ENCODE assay signal across 22 cellular contexts in the genomic region with DNA sequence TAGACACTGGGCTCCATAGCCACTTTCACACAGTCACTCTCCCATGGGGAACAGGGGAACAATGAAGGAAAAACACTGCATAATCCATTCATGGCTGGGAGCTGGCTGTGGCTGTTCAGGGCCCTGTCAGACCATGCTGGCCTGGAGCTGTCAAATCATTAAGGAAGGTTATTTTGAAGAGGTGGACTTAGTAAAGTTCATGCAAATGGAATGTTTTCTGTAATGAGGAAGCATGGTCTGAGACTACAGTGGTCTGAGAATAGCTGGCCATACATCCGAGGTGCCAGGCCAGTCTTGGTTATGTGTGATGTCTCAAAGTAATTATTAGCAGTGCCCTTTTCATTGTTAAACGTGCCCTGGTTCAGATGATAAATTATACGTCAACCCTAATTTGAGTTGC.
A peak's percentile ranks its signal among the peaks of the same experiment; 100 is the strongest.
DNase-seq lines count a peak whose midpoint lies in the region; ATAC-seq, FAIRE-seq and TF ChIP-seq lines count a peak whose summit lies in the region.
"Had no signal": no experiment of that assay in that cellular context is flagged by ENCODE, and none has a peak within 500 bp of the region (broad histone marks: within the 10 kb centered on the region; RNA-seq: fewer than 3 reads in every experiment).

No MANE protein-coding gene starts in this region.

- ATAC-seq in Right ventricle myocardium inferior, result peak; percentile 7
- no peak for ATAC-seq in Panc1

- FAIRE-seq in H54 (lab: Jason Lieb, UNC), result no peak
- FAIRE-seq: GM12891 had no signal

- H3K27ac ChIP-seq in right atrium auricular region (no peak overlapping the region), Panc1 (ENCODE audit: low read length) (peak overlapping the region; percentile 34; the same call in 1 of the 2 replicates)
- H3K27ac ChIP-seq: BLaER1 treated with 17β-estradiol and CSF1 and Interleukin-3, amounts not matched to agents 10 nM and 100 nM; Peyer's patch had no signal

- TF ChIP-seq CTCF in right atrium auricular region (IDR thresholded peaks at IDR 0.05), result no peak
- no peak for TF ChIP-seq CTCF in Panc1 (IDR thresholded peaks at IDR 0.05)
- no peak for TF ChIP-seq CTCF in fibroblast of the aortic adventitia (IDR thresholded peaks at IDR 0.05; ENCODE audit: insufficient read depth, low read length)
- no peak for TF ChIP-seq CTCF in retinal pigment epithelial cell (conservative IDR thresholded peaks at IDR 0.05; ENCODE audit: low read depth, low read length)

- POLR2A ChIA-PET in Panc1 (lab: Charles Lee), result no interaction called here

- H3K4me3 Mint-ChIP-seq in activated naive CD4-positive, alpha-beta T cell treated with anti-CD3 and anti-CD28 coated beads, Interleukin-2, amount 10 ng/mL, durations not matched to agents 7 days and 5 days, result no peak overlapping the region
- H3K4me3 Mint-ChIP-seq: CD4-positive, alpha-beta memory T cell had no signal

- H3K9me3 ChIP-seq in right atrium auricular region (no peaks in the 10 kb centered on the region), Panc1 (ENCODE audit: control insufficient read depth, insufficient read depth, low read depth, low read length) (no peaks in the 10 kb centered on the region)
- H3K9me3 ChIP-seq: BLaER1 treated with 17β-estradiol and CSF1 and Interleukin-3, amounts not matched to agents 10 nM and 100 nM; Caco-2; Peyer's patch had no signal

- H3K36me3 Mint-ChIP-seq in activated naive CD4-positive, alpha-beta T cell treated with anti-CD3 and anti-CD28 coated beads, Interleukin-2, amount 10 ng/mL, durations not matched to agents 7 days and 5 days, result no peaks in the 10 kb centered on the region
- H3K36me3 Mint-ChIP-seq: CD4-positive, alpha-beta memory T cell had no signal

- peaks cover 14% of the 10 kb centered on the region for H3K27me3 Mint-ChIP-seq in activated naive CD4-positive, alpha-beta T cell treated with anti-CD3 and anti-CD28 coated beads, Interleukin-2, amount 10 ng/mL, durations not matched to agents 7 days and 5 days

- CTCF ChIA-PET in Panc1 (lab: Charles Lee), result no interaction called here
- CTCF ChIA-PET in activated naive CD4-positive, alpha-beta T cell treated with anti-CD3 and anti-CD28 coated beads, Interleukin-2, amount 10 ng/mL, durations not matched to agents 7 days and 5 days (lab: Charles Lee), result no interaction called here

- H3K4me1 ChIP-seq in right atrium auricular region (peaks cover 0 to 5% of the 10 kb centered on the region in 2 donors), Panc1 (ENCODE audit: control insufficient read depth, insufficient read depth, low read length) (0 out of 2 replicates have a peak, but pooled peaks cover 3% of the 10 kb centered on the region)
- H3K4me1 ChIP-seq: Caco-2, Peyer's patch had no signal

- TF ChIP-seq POLR2A in H54 (IDR thresholded peaks at IDR 0.05; ENCODE audit: low read depth, low read length), result no peak

- H3K27me3 ChIP-seq in right atrium auricular region (no peaks in the 10 kb centered on the region), Panc1 (ENCODE audit: control insufficient read depth, insufficient read depth, low read length) (no peaks in the 10 kb centered on the region)
- H3K27me3 ChIP-seq: BLaER1 treated with 17β-estradiol and CSF1 and Interleukin-3, amounts not matched to agents 10 nM and 100 nM; Peyer's patch had no signal

- no peak overlapping the region for H3K27ac Mint-ChIP-seq in activated naive CD4-positive, alpha-beta T cell treated with anti-CD3 and anti-CD28 coated beads, Interleukin-2, amount 10 ng/mL, durations not matched to agents 7 days and 5 days
- H3K27ac Mint-ChIP-seq: CD4-positive, alpha-beta memory T cell had no signal

- in situ Hi-C loops in Panc1 (cut with HindIII; ENCODE audit: low pct_unique_long_range_greater_than_20kb, low sequenced_read_pairs), result no loop called here

- BruUV-seq in Panc1 (replicated peaks; lab: Mats Ljungman, UMichigan), result no TSS peak

- intact Hi-C loops in Right ventricle myocardium inferior (cut with DNase I) (loop anchor here (5.0 to 10.0 kb wide), 2 partner anchors 68 to 114 kb away; no protein-coding TSS in a partner anchor), Panc1 (cut with micrococcal nuclease; ENCODE audit: unreplicated experiment) (no loop called here)

- H3K4me3 ChIP-seq in right atrium auricular region (no peak overlapping the region), Panc1 (ENCODE audit: low read depth in 2 of 2, low read length in 2 of 2) (no peak overlapping the region), fibroblast of the aortic adventitia (ENCODE audit: low read depth, low read length) (no peak overlapping the region), retinal pigment epithelial cell (ENCODE audit: low read length) (no peak overlapping the region)
- H3K4me3 ChIP-seq: BLaER1 treated with 17β-estradiol and CSF1 and Interleukin-3, amounts not matched to agents 10 nM and 100 nM; Peyer's patch had no signal

- DNase-seq in Right ventricle myocardium inferior (ENCODE audit: missing footprints) (no peak), right atrium auricular region (ENCODE audit: low spot score) (no peak), Panc1 (ENCODE audit: low read depth, low spot score) (no peak), fibroblast of the aortic adventitia (ENCODE audit: low read depth) (peak; percentile 19), retinal pigment epithelial cell (ENCODE audit: low read depth) (peak; percentile 27), H54 (ENCODE audit: insufficient read length, low spot score) (no peak)
- no peak for DNase-seq in activated naive CD4-positive, alpha-beta T cell treated with anti-CD3 and anti-CD28 coated beads, Interleukin-2, amount 10 ng/mL, durations not matched to agents 7 days and 5 days
- DNase-seq: 8988T; Caco-2; CD4-positive, alpha-beta memory T cell; DMS79 treated with DMSO at 0.1 percent for 48 hours; H7; Karpas-422; NCI-H1417 treated with DMSO at 0.1 percent for 48 hours; NCI-H187; NCI-H2107; NCI-H510A; NCI-H774; NK-92 treated with Interleukin-12 subunit alpha and Interleukin-12 subunit beta, amount 100 ng/mL, for 24 hours; Peyer's patch had no signal

- H3K36me3 ChIP-seq in right atrium auricular region, result no peaks in the 10 kb centered on the region
- H3K36me3 ChIP-seq in Panc1 (ENCODE audit: control insufficient read depth, insufficient read depth, low read length), result no peaks in the 10 kb centered on the region
- H3K36me3 ChIP-seq: BLaER1 treated with 17β-estradiol and CSF1 and Interleukin-3, amounts not matched to agents 10 nM and 100 nM; Peyer's patch had no signal

- H3K4me1 Mint-ChIP-seq in activated naive CD4-positive, alpha-beta T cell treated with anti-CD3 and anti-CD28 coated beads, Interleukin-2, amount 10 ng/mL, durations not matched to agents 7 days and 5 days, result no peaks in the 10 kb centered on the region
- H3K4me1 Mint-ChIP-seq: CD4-positive, alpha-beta memory T cell had no signal

- no peaks in the 10 kb centered on the region for H3K9me3 Mint-ChIP-seq in activated naive CD4-positive, alpha-beta T cell treated with anti-CD3 and anti-CD28 coated beads, Interleukin-2, amount 10 ng/mL, durations not matched to agents 7 days and 5 days
- H3K9me3 Mint-ChIP-seq: CD4-positive, alpha-beta memory T cell had no signal

Comparison
In these comparisons a context has a peak if more than half of its experiments do, and no peak if none do; other contexts are left out.
1. DNase-seq: peak in fibroblast of the aortic adventitia (single experiment) and retinal pigment epithelial cell (single experiment); none in Right ventricle myocardium inferior (single experiment), right atrium auricular region (single experiment), Panc1 (single experiment), activated naive CD4-positive, alpha-beta T cell treated with anti-CD3 and anti-CD28 coated beads, Interleukin-2, amount 10 ng/mL, durations not matched to agents 7 days and 5 days (single experiment) and H54 (single experiment).